Comparison of ENCODE assay signal across 8 cellular contexts in genomic region chr7:157000047-157000726, GRCh38. TPM values are rescaled to one million over a fixed set of nuclear protein-coding genes. Genes with fewer than 3 reads are reported as not detected.
DNase-seq lines count a peak whose midpoint lies in the region; ATAC-seq, FAIRE-seq and TF ChIP-seq lines count a peak whose summit lies in the region.

No MANE protein-coding gene starts in this region.

- CTCF ChIA-PET in activated CD8-positive, alpha-beta T cell treated with anti-CD3 and anti-CD28 coated beads, Interleukin-2, amount 10 ng/mL, durations not matched to agents 7 days and 5 days (lab: Charles Lee): no interaction called here

- no peaks in the 10 kb centered on the region for H3K9me3 ChIP-seq in keratinocyte (ENCODE audit: control insufficient read depth, low read depth, low read length)

- H3K4me3 ChIP-seq in keratinocyte (ENCODE audit: control insufficient read depth in 2 of 3, extremely low read depth in 1 of 3, insufficient read depth in 2 of 3, low read depth in 1 of 3, low read length in 3 of 3): peak overlapping the region; percentile 19 to 57 (median 54)

- TF ChIP-seq CTCF in keratinocyte (optimal IDR thresholded peaks at IDR 0.05 in 1 of 3, IDR thresholded peaks at IDR 0.05 in 1 of 3, conservative IDR thresholded peaks at IDR 0.05 in 1 of 3; ENCODE audit: extremely low read depth in 1 of 3, insufficient read depth in 2 of 3, low read length in 3 of 3) (no peak), type B pancreatic cell (conservative IDR thresholded peaks at IDR 0.05) (no peak)

- peaks cover 10% of the 10 kb centered on the region for H3K4me1 ChIP-seq in keratinocyte (ENCODE audit: control insufficient read depth, extremely low read depth, insufficient read depth, low read length)

- no peaks in the 10 kb centered on the region for H4K20me1 ChIP-seq in keratinocyte (ENCODE audit: control insufficient read depth, extremely low read depth, insufficient read depth, low read length)

- H3K27ac ChIP-seq in keratinocyte (ENCODE audit: control insufficient read depth, insufficient read depth, low read length): no peak overlapping the region

- H3K9ac ChIP-seq in keratinocyte (ENCODE audit: control insufficient read depth, extremely low read depth, insufficient read depth, low read length): no peak overlapping the region

- peak; percentile 33 for DNase-seq in ACHN
- no peak for DNase-seq in activated CD8-positive, alpha-beta T cell treated with anti-CD3 and anti-CD28 coated beads, Interleukin-2, amount 10 ng/mL, durations not matched to agents 7 days and 5 days
- no peak for DNase-seq in keratinocyte (ENCODE audit: low read depth, low spot score)
- peak; percentile 60 for DNase-seq in type B pancreatic cell (ENCODE audit: extremely low spot score, unreplicated experiment)
- DNase-seq in NCI-H2107 treated with DMSO at 0.1 percent for 48 hours (lab: John Stamatoyannopoulos, UW; ENCODE audit: unreplicated experiment): no peak

- no peak overlapping the region for H3K27ac Mint-ChIP-seq in activated CD8-positive, alpha-beta T cell treated with anti-CD3 and anti-CD28 coated beads, Interleukin-2, amount 10 ng/mL, durations not matched to agents 7 days and 5 days
- H3K27ac Mint-ChIP-seq in type B pancreatic cell: peak overlapping the region; percentile 22

- FAIRE-seq in keratinocyte (lab: Jason Lieb, UNC): no peak

- dilution Hi-C loops in keratinocyte (cut with MboI; ENCODE audit: extremely low pct_ligation_motif_present, low sequenced_read_pairs): no loop called here

- in situ Hi-C loops in ACHN (cut with HindIII; ENCODE audit: low pct_ligation_motif_present, low pct_unique_long_range_greater_than_20kb, low sequenced_read_pairs): no loop called here

- H3K9me3 Mint-ChIP-seq in activated CD8-positive, alpha-beta T cell treated with anti-CD3 and anti-CD28 coated beads, Interleukin-2, amount 10 ng/mL, durations not matched to agents 7 days and 5 days (ENCODE audit: insufficient read depth): no peaks in the 10 kb centered on the region
- peaks cover 5% of the 10 kb centered on the region for H3K9me3 Mint-ChIP-seq in type B pancreatic cell

- H3K4me3 Mint-ChIP-seq in activated CD8-positive, alpha-beta T cell treated with anti-CD3 and anti-CD28 coated beads, Interleukin-2, amount 10 ng/mL, durations not matched to agents 7 days and 5 days: peak overlapping the region; percentile 63
- peak overlapping the region; percentile 81 for H3K4me3 Mint-ChIP-seq in type B pancreatic cell

- H3K27me3 ChIP-seq in keratinocyte (ENCODE audit: control insufficient read depth, extremely low read depth, insufficient read depth, low read length): peaks cover 69% of the 10 kb centered on the region

- POLR2A ChIA-PET in activated CD8-positive, alpha-beta T cell treated with anti-CD3 and anti-CD28 coated beads, Interleukin-2, amount 10 ng/mL, durations not matched to agents 7 days and 5 days (lab: Charles Lee): no interaction called here

- H3K9me1 ChIP-seq in keratinocyte (ENCODE audit: control insufficient read depth, extremely low read depth, insufficient read depth, low read length): no peaks in the 10 kb centered on the region

- ATAC-seq in GM21786 (IDR thresholded peaks at IDR 0.05; ENCODE audit: unreplicated experiment): peak; percentile 34
- ATAC-seq in activated CD8-positive, alpha-beta T cell treated with anti-CD3 and anti-CD28 coated beads, Interleukin-2, amount 10 ng/mL, durations not matched to agents 7 days and 5 days: no peak
- ATAC-seq in GM19351 (IDR thresholded peaks at IDR 0.05; ENCODE audit: unreplicated experiment): no peak
- no peak for ATAC-seq in HG03378 (IDR thresholded peaks at IDR 0.05; ENCODE audit: unreplicated experiment)

- peaks cover 21% of the 10 kb centered on the region for H3K4me1 Mint-ChIP-seq in activated CD8-positive, alpha-beta T cell treated with anti-CD3 and anti-CD28 coated beads, Interleukin-2, amount 10 ng/mL, durations not matched to agents 7 days and 5 days (ENCODE audit: low read depth)
- peaks cover 10% of the 10 kb centered on the region for H3K4me1 Mint-ChIP-seq in type B pancreatic cell (ENCODE audit: unreplicated experiment)

- H3K36me3 ChIP-seq in keratinocyte (ENCODE audit: control insufficient read depth in 2 of 2, extremely low read depth in 1 of 2, insufficient read depth in 2 of 2, low read length in 2 of 2): no peaks in the 10 kb centered on the region

- H3K36me3 Mint-ChIP-seq in activated CD8-positive, alpha-beta T cell treated with anti-CD3 and anti-CD28 coated beads, Interleukin-2, amount 10 ng/mL, durations not matched to agents 7 days and 5 days (ENCODE audit: low read depth): peaks cover 2% of the 10 kb centered on the region
- H3K36me3 Mint-ChIP-seq in type B pancreatic cell: peaks cover 4% of the 10 kb centered on the region

- H2AFZ ChIP-seq in keratinocyte (ENCODE audit: control insufficient read depth, low read length): no peak overlapping the region

- no peaks in the 10 kb centered on the region for H3K79me2 ChIP-seq in keratinocyte (ENCODE audit: control insufficient read depth, insufficient read depth, low read length)

- peaks cover 81% of the 10 kb centered on the region for H3K27me3 Mint-ChIP-seq in activated CD8-positive, alpha-beta T cell treated with anti-CD3 and anti-CD28 coated beads, Interleukin-2, amount 10 ng/mL, durations not matched to agents 7 days and 5 days (ENCODE audit: low read depth)
- peaks cover 85% of the 10 kb centered on the region for H3K27me3 Mint-ChIP-seq in type B pancreatic cell

- H3K4me2 ChIP-seq in keratinocyte (ENCODE audit: control insufficient read depth, extremely low read depth, insufficient read depth, low read depth, low read length): peak overlapping the region; percentile 78

RNA-seq across cellular contexts. Expression of gene MNX1, which starts 10.3 kb away (rescaled TPM):
- total RNA-seq in activated CD8-positive, alpha-beta T cell treated with anti-CD3 and anti-CD28 coated beads, Interleukin-2, amount 10 ng/mL, durations not matched to agents 7 days and 5 days: not detected
- 0.02 TPM in 1 of 3 replicates, not detected in the others for polyA plus RNA-seq in keratinocyte
- not detected for polyA plus RNA-seq in keratinocyte (2011; ENCODE audit: low read depth)
- not detected in 2 replicates for polyA plus RNA-seq in keratinocyte (2011; cell fraction: cytosol; rRNA removed)
- not detected in 2 replicates for polyA plus RNA-seq in keratinocyte (2011; cell fraction: nucleus; rRNA removed)
- polyA plus RNA-seq in keratinocyte (2012; ENCODE audit: low replicate concordance): 0.10 and 0.11 TPM in 2 replicates
- 0.10 TPM in 1 of 3 replicates, not detected in the others for polyA minus RNA-seq in keratinocyte
- polyA minus RNA-seq in keratinocyte (2011; cell fraction: cytosol; rRNA and poly(A)+ RNA removed): not detected
- not detected in 2 replicates for polyA minus RNA-seq in keratinocyte (2011; cell fraction: nucleus; rRNA and poly(A)+ RNA removed)
- 14.9 and 27.0 TPM in 2 replicates for total RNA-seq in type B pancreatic cell (ENCODE audit: low replicate concordance)

RNA-seq across cellular contexts. Expression of gene NOM1, which starts 50.7 kb away (rescaled TPM):
- total RNA-seq in activated CD8-positive, alpha-beta T cell treated with anti-CD3 and anti-CD28 coated beads, Interleukin-2, amount 10 ng/mL, durations not matched to agents 7 days and 5 days: 10 to 100 TPM; 28.1 to 28.8 TPM
- 9.9 to 17.1 TPM (median 13.0 TPM) in 3 replicates for polyA plus RNA-seq in keratinocyte
- 21.5 TPM for polyA plus RNA-seq in keratinocyte (2011; ENCODE audit: low read depth)
- 6.7 and 8.9 TPM in 2 replicates for polyA plus RNA-seq in keratinocyte (2011; cell fraction: cytosol; rRNA removed)
- polyA plus RNA-seq in keratinocyte (2011; cell fraction: nucleus; rRNA removed): 48.0 and 48.8 TPM in 2 replicates
- polyA plus RNA-seq in keratinocyte (2012; ENCODE audit: low replicate concordance): 12.5 and 14.4 TPM in 2 replicates
- polyA minus RNA-seq in keratinocyte: 13.5 to 28.4 TPM (median 14.1 TPM) in 3 replicates
- polyA minus RNA-seq in keratinocyte (2011; cell fraction: cytosol; rRNA and poly(A)+ RNA removed): 10.4 TPM
- 16.9 and 32.6 TPM in 2 replicates for polyA minus RNA-seq in keratinocyte (2011; cell fraction: nucleus; rRNA and poly(A)+ RNA removed)
- 22.3 and 26.9 TPM in 2 replicates for total RNA-seq in type B pancreatic cell (ENCODE audit: low replicate concordance)

Comparison
In these comparisons a context has a peak if more than half of its experiments do, and no peak if none do; other contexts are left out.
1. DNase-seq: peak in ACHN (single experiment) and type B pancreatic cell (single experiment); none in activated CD8-positive, alpha-beta T cell treated with anti-CD3 and anti-CD28 coated beads, Interleukin-2, amount 10 ng/mL, durations not matched to agents 7 days and 5 days (single experiment), keratinocyte (single experiment) and NCI-H2107 treated with DMSO at 0.1 percent for 48 hours (single experiment).
2. RNA of gene MNX1, which starts 10.3 kb away (total RNA-seq): 14.9 to 27.0 TPM in type B pancreatic cell; not detected in activated CD8-positive, alpha-beta T cell treated with anti-CD3 and anti-CD28 coated beads, Interleukin-2, amount 10 ng/mL, durations not matched to agents 7 days and 5 days; every median in the first group is over 10 times any median in the second.